In the genomic region with DNA sequence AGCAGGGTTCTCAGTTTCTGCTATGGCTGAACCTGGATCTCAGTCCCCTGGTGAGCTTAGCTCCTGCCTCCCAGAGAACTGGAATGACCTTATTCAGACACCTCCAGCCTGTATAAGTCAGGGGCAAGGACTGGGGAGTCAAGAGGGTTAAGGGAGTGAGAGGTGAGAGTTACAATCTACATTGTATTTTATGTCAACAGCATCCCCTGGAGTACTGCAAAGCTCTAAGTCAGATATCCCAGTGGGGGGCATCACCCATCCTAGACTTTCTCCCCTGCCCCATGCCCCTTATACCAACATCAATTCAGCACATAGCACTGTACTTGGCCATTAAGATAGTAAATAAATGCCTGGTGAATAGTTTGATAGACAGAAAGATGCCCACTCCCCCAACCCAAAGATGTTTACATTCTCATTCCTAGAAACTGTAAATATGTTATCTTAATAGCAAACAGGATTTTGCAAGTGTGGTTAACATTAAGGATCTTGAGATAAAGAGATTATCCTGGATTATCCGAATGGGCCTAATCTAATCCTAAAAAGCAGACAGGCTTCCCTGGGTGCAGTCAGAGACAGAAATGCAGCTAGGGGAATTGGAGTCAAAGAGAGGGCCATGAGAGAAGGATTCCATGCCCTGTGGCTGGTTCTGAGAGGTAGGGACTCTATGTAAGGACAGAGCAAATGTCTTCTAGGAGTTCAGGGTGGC, we compare ENCODE assay signal across 17 cellular contexts.
DNase-seq lines count a peak whose midpoint lies in the region; ATAC-seq and TF ChIP-seq lines count a peak whose summit lies in the region.
"Had no signal": no experiment of that assay in that cellular context is flagged by ENCODE, and none has a peak within 500 bp of the region (broad histone marks: within the 10 kb centered on the region; RNA-seq: fewer than 3 reads in every experiment).

No MANE protein-coding gene starts in this region.

- H3K4me3 Mint-ChIP-seq in activated CD4-positive, alpha-beta T cell treated with anti-CD3 and anti-CD28 coated beads, Interleukin-2, amount 10 ng/mL, durations not matched to agents 24 days and 14 days = peak overlapping the region; percentile 77
- H3K4me3 Mint-ChIP-seq in activated T-helper 17 cell treated with anti-CD3 and anti-CD28 coated beads, Interleukin-2, amount 50 U/mL, for 72 hours = peak overlapping the region; percentile 70
- H3K4me3 Mint-ChIP-seq in natural killer cell treated with Interleukin-12 subunit alpha and Interleukin-12 subunit beta and Interleukin-15 and Interleukin-18, amount 100 ng/mL, for 72 hours = peak overlapping the region; percentile 79
- no peak overlapping the region for H3K4me3 Mint-ChIP-seq in MCF 10A (ENCODE audit: unreplicated experiment)
- H3K4me3 Mint-ChIP-seq: activated B cell treated with CpG ODN at 0.5 μM for 24 hours; mesothelial cell of epicardium; stimulated activated memory B cell treated with anti-CD40 and anti-IgM and Interleukin-4, amounts not matched to agents 10 μg/mL and 1 μg/mL and 100 μg/mL, for 72 hours had no signal

- no TSS peak for BruUV-seq in MCF 10A (replicated peaks; lab: Mats Ljungman, UMichigan)

- H3K36me3 Mint-ChIP-seq in activated CD4-positive, alpha-beta T cell treated with anti-CD3 and anti-CD28 coated beads, Interleukin-2, amount 10 ng/mL, durations not matched to agents 24 days and 14 days (ENCODE audit: low read depth) = peaks cover 2% of the 10 kb centered on the region
- H3K36me3 Mint-ChIP-seq in activated T-helper 17 cell treated with anti-CD3 and anti-CD28 coated beads, Interleukin-2, amount 50 U/mL, for 72 hours (ENCODE audit: low read depth) = no peaks in the 10 kb centered on the region
- H3K36me3 Mint-ChIP-seq in natural killer cell treated with Interleukin-12 subunit alpha and Interleukin-12 subunit beta and Interleukin-15 and Interleukin-18, amount 100 ng/mL, for 72 hours = no peaks in the 10 kb centered on the region
- no peaks in the 10 kb centered on the region for H3K36me3 Mint-ChIP-seq in MCF 10A (ENCODE audit: insufficient read depth, unreplicated experiment)
- H3K36me3 Mint-ChIP-seq: mesothelial cell of epicardium; stimulated activated memory B cell treated with anti-CD40 and anti-IgM and Interleukin-4, amounts not matched to agents 10 μg/mL and 1 μg/mL and 100 μg/mL, for 72 hours had no signal

- H3K9me3 Mint-ChIP-seq in activated CD4-positive, alpha-beta T cell treated with anti-CD3 and anti-CD28 coated beads, Interleukin-2, amount 10 ng/mL, durations not matched to agents 24 days and 14 days = no peaks in the 10 kb centered on the region
- no peaks in the 10 kb centered on the region for H3K9me3 Mint-ChIP-seq in activated T-helper 17 cell treated with anti-CD3 and anti-CD28 coated beads, Interleukin-2, amount 50 U/mL, for 72 hours
- H3K9me3 Mint-ChIP-seq in natural killer cell treated with Interleukin-12 subunit alpha and Interleukin-12 subunit beta and Interleukin-15 and Interleukin-18, amount 100 ng/mL, for 72 hours = no peaks in the 10 kb centered on the region
- H3K9me3 Mint-ChIP-seq in MCF 10A (ENCODE audit: unreplicated experiment) = no peaks in the 10 kb centered on the region
- H3K9me3 Mint-ChIP-seq: activated B cell treated with CpG ODN at 0.5 μM for 24 hours; stimulated activated memory B cell treated with anti-CD40 and anti-IgM and Interleukin-4, amounts not matched to agents 10 μg/mL and 1 μg/mL and 100 μg/mL, for 72 hours had no signal

- peak overlapping the region; percentile 76 for H3K27ac ChIP-seq in KOPT-K1 (ENCODE audit: low read depth, low read length, poor library complexity, severe bottlenecking)
- H3K27ac ChIP-seq: A549, gastroesophageal sphincter, tibial nerve had no signal

- intact Hi-C loops in activated CD4-positive, alpha-beta T cell treated with anti-CD3 and anti-CD28 coated beads, Interleukin-2, amount 10 ng/mL, durations not matched to agents 24 days and 14 days (cut with micrococcal nuclease) = loop anchor here (5.0 kb wide), 1 partner anchor 930 kb away; no protein-coding TSS in a partner anchor
- intact Hi-C loops in MCF 10A (cut with micrococcal nuclease) = no loop called here

- CTCF ChIA-PET in MCF 10A (lab: Yijun Ruan, JAX) = interaction anchor here (0.6 to 15.5 kb wide), 8 partner anchors 9 to 702 kb away, joined by 3 to 258 read pairs (median 3); a partner anchor contains a TSS

- H3K36me3 ChIP-seq in KOPT-K1 (ENCODE audit: insufficient read depth, low read length) = no peaks in the 10 kb centered on the region
- H3K36me3 ChIP-seq: gastroesophageal sphincter, tibial nerve had no signal

- DNase-seq in activated CD4-positive, alpha-beta T cell treated with anti-CD3 and anti-CD28 coated beads, Interleukin-2, amount 10 ng/mL, durations not matched to agents 24 days and 14 days = no peak
- no peak for DNase-seq in activated CD4-positive, alpha-beta T cell treated with anti-CD3 and anti-CD28 coated beads, Interleukin-2, amount 50 U/mL, for 48 hours
- DNase-seq in natural killer cell treated with Interleukin-12 subunit alpha and Interleukin-12 subunit beta and Interleukin-15 and Interleukin-18, amount 100 ng/mL, for 72 hours (ENCODE audit: low spot score) = no peak
- no peak for DNase-seq in MCF 10A (ENCODE audit: unreplicated experiment)
- DNase-seq: activated B cell treated with CpG ODN at 0.5 μM for 24 hours, NCI-H187, NCI-H345 had no signal

- peaks cover 65% of the 10 kb centered on the region for H3K4me1 Mint-ChIP-seq in activated CD4-positive, alpha-beta T cell treated with anti-CD3 and anti-CD28 coated beads, Interleukin-2, amount 10 ng/mL, durations not matched to agents 24 days and 14 days
- peaks cover 40% of the 10 kb centered on the region for H3K4me1 Mint-ChIP-seq in activated T-helper 17 cell treated with anti-CD3 and anti-CD28 coated beads, Interleukin-2, amount 50 U/mL, for 72 hours
- peaks cover 70 to 79% of the 10 kb centered on the region in 2 donors for H3K4me1 Mint-ChIP-seq in natural killer cell treated with Interleukin-12 subunit alpha and Interleukin-12 subunit beta and Interleukin-15 and Interleukin-18, amount 100 ng/mL, for 72 hours (ENCODE audit: low read depth in 2 of 2)
- no peaks in the 10 kb centered on the region for H3K4me1 Mint-ChIP-seq in MCF 10A (ENCODE audit: insufficient read depth, unreplicated experiment)
- H3K4me1 Mint-ChIP-seq: activated B cell treated with CpG ODN at 0.5 μM for 24 hours; stimulated activated memory B cell treated with anti-CD40 and anti-IgM and Interleukin-4, amounts not matched to agents 10 μg/mL and 1 μg/mL and 100 μg/mL, for 72 hours had no signal

- ATAC-seq in activated T-helper 17 cell treated with anti-CD3 and anti-CD28 coated beads, Interleukin-2, amount 50 U/mL, for 72 hours (replicated peaks) = no peak
- no peak for ATAC-seq in natural killer cell treated with Interleukin-12 subunit alpha and Interleukin-12 subunit beta and Interleukin-15 and Interleukin-18, amount 100 ng/mL, for 72 hours
- ATAC-seq in HG03025 (IDR thresholded peaks at IDR 0.05; ENCODE audit: low FRiP score, unreplicated experiment) = no peak
- ATAC-seq in HG03039 (IDR thresholded peaks at IDR 0.05; ENCODE audit: unreplicated experiment) = no peak
- ATAC-seq: A549, gastroesophageal sphincter, left colon had no signal

- H3K27ac Mint-ChIP-seq in activated CD4-positive, alpha-beta T cell treated with anti-CD3 and anti-CD28 coated beads, Interleukin-2, amount 10 ng/mL, durations not matched to agents 24 days and 14 days = peak overlapping the region; percentile 92
- peak overlapping the region; percentile 74 for H3K27ac Mint-ChIP-seq in activated T-helper 17 cell treated with anti-CD3 and anti-CD28 coated beads, Interleukin-2, amount 50 U/mL, for 72 hours
- H3K27ac Mint-ChIP-seq in natural killer cell treated with Interleukin-12 subunit alpha and Interleukin-12 subunit beta and Interleukin-15 and Interleukin-18, amount 100 ng/mL, for 72 hours = peak overlapping the region; percentile 82 to 93
- H3K27ac Mint-ChIP-seq in MCF 10A (ENCODE audit: low read depth, unreplicated experiment) = no peak overlapping the region
- H3K27ac Mint-ChIP-seq: activated B cell treated with CpG ODN at 0.5 μM for 24 hours, mesothelial cell of epicardium had no signal

- POLR2A ChIA-PET in MCF 10A (lab: Yijun Ruan, JAX) = no interaction called here

- no peaks in the 10 kb centered on the region for H3K9me3 ChIP-seq in KOPT-K1 (ENCODE audit: insufficient read depth, low read length, poor library complexity, severe bottlenecking)
- H3K9me3 ChIP-seq: A549, gastroesophageal sphincter, tibial nerve had no signal

- H3K27me3 Mint-ChIP-seq in activated CD4-positive, alpha-beta T cell treated with anti-CD3 and anti-CD28 coated beads, Interleukin-2, amount 10 ng/mL, durations not matched to agents 24 days and 14 days = no peaks in the 10 kb centered on the region
- H3K27me3 Mint-ChIP-seq in activated T-helper 17 cell treated with anti-CD3 and anti-CD28 coated beads, Interleukin-2, amount 50 U/mL, for 72 hours = no peaks in the 10 kb centered on the region
- no peaks in the 10 kb centered on the region for H3K27me3 Mint-ChIP-seq in natural killer cell treated with Interleukin-12 subunit alpha and Interleukin-12 subunit beta and Interleukin-15 and Interleukin-18, amount 100 ng/mL, for 72 hours
- no peaks in the 10 kb centered on the region for H3K27me3 Mint-ChIP-seq in MCF 10A (ENCODE audit: insufficient read depth, unreplicated experiment)
- H3K27me3 Mint-ChIP-seq: activated B cell treated with CpG ODN at 0.5 μM for 24 hours; stimulated activated memory B cell treated with anti-CD40 and anti-IgM and Interleukin-4, amounts not matched to agents 10 μg/mL and 1 μg/mL and 100 μg/mL, for 72 hours had no signal

- no peak for TF ChIP-seq CTCF in MCF 10A (IDR thresholded peaks at IDR 0.05; ENCODE audit: unreplicated experiment)
